Comparison of ENCODE assay signal across 9 cellular contexts in genomic region chr3:133371676-133372075, GRCh38. TPM values are rescaled to one million over a fixed set of nuclear protein-coding genes. Genes with fewer than 3 reads are reported as not detected.
"Had no signal": no experiment of that assay in that cellular context is flagged by ENCODE, and none has a peak within 500 bp of the region (broad histone marks: within the 10 kb centered on the region; RNA-seq: fewer than 3 reads in every experiment).

No MANE protein-coding gene starts in this region.

- H3K9me3 ChIP-seq: HAP-1 had no signal

- H3K4me3 ChIP-seq: GM23338, HAP-1, K562 had no signal

- ATAC-seq: GM23338, HCT116, K562 had no signal

- H3K9me3 Mint-ChIP-seq: GM23338, HFFc6 had no signal

- H3K4me3 Mint-ChIP-seq: GM23338, HFFc6 had no signal

- DNase-seq: HFFc6, IMR-90, KG1 had no signal

- H3K36me3 ChIP-seq: HAP-1 had no signal

- H3K27ac Mint-ChIP-seq: GM23338, HFFc6 had no signal

RNA-seq across cellular contexts. Expression of gene BFSP2, which starts 28.2 kb away (rescaled TPM):
- total RNA-seq: GM23338, H1, HFFc6, HT-29, IMR-90, K562 had no signal
- polyA plus RNA-seq: GM23338, H1, IMR-90, K562 had no signal
